ENCODE assay signal across 27 cellular contexts in the genomic region with DNA sequence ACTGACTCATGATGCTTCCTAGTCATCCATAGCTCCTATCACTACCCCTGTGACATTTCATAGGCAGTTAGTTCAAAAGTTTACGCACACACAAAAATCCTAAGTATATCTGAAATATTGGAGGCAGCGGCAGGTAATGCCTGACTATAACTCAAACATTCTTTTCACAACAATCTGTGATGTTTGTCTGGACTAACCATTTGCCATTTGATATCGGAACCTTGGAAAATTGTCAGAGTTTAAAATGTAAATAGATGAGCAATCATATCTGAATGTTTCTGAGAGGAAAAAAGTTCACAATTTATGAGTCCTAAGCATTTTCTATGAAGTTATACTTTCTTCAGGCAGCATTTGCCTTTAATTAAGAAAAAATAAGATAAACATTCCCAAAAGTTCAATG.
"Had no signal": no experiment of that assay in that cellular context is flagged by ENCODE, and none has a peak within 500 bp of the region (broad histone marks: within the 10 kb centered on the region; RNA-seq: fewer than 3 reads in every experiment).

No MANE protein-coding gene starts in this region.

- H3K9me3 ChIP-seq: colonic mucosa, esophagus muscularis mucosa, heart right ventricle, pancreas, right lobe of liver, stomach, thyroid gland, vagina had no signal

- H3K4me1 Mint-ChIP-seq: immature natural killer cell; memory B cell; natural killer cell; stimulated activated effector memory CD8-positive, alpha-beta T cell treated with anti-CD3 and anti-CD28 coated beads, Interleukin-12 subunit alpha, Interleukin-12 subunit beta, amount 100 ng/mL, for 72 hours had no signal

- ATAC-seq: heart right ventricle; left lobe of liver; natural killer cell; pancreas; right lobe of liver; stimulated activated effector memory CD8-positive, alpha-beta T cell treated with anti-CD3 and anti-CD28 coated beads, Interleukin-12 subunit alpha, Interleukin-12 subunit beta, amount 100 ng/mL, for 72 hours had no signal

- H3K27ac ChIP-seq: colonic mucosa, esophagus muscularis mucosa, heart right ventricle, pancreas, right lobe of liver, stomach, thyroid gland, vagina had no signal

- H3K36me3 ChIP-seq: colonic mucosa, esophagus muscularis mucosa, heart right ventricle, pancreas, right lobe of liver, stomach, thyroid gland, vagina had no signal

- H3K4me3 Mint-ChIP-seq: dendritic cell treated with granulocyte-macrophage colony-stimulating factor and Interleukin-4, amounts not matched to agents 40 ng/mL and 50 ng/mL, for 4 days; immature natural killer cell; memory B cell; natural killer cell; stimulated activated effector memory CD8-positive, alpha-beta T cell treated with anti-CD3 and anti-CD28 coated beads, Interleukin-12 subunit alpha, Interleukin-12 subunit beta, amount 100 ng/mL, for 72 hours had no signal

- DNase-seq: colonic mucosa; effector memory CD4-positive, alpha-beta T cell; foreskin melanocyte; glutamatergic neuron; heart right ventricle; hippocampal formation; immature natural killer cell; natural killer cell; occipital lobe; pancreas; right lobe of liver; stimulated activated CD4-positive, alpha-beta T cell treated with anti-CD3 and anti-CD28 coated beads, Interleukin-2, amount 100 ng/mL, for 24 hours; stimulated activated CD4-positive, alpha-beta T cell treated with anti-CD3 and anti-CD28 coated beads, Interleukin-4, amount 100 ng/mL, for 24 hours; stimulated activated naive CD4-positive, alpha-beta T cell treated with Interleukin-2 at 50 U/mL for 16 hours; stomach; thyroid gland; trophoblast cell had no signal

- H3K9me3 Mint-ChIP-seq: dendritic cell treated with granulocyte-macrophage colony-stimulating factor and Interleukin-4, amounts not matched to agents 40 ng/mL and 50 ng/mL, for 4 days; memory B cell had no signal

- H3K4me3 ChIP-seq: colonic mucosa, esophagus muscularis mucosa, heart right ventricle, lung, pancreas, right lobe of liver, stomach, thyroid gland, vagina had no signal

- H3K27me3 Mint-ChIP-seq: dendritic cell treated with granulocyte-macrophage colony-stimulating factor and Interleukin-4, amounts not matched to agents 40 ng/mL and 50 ng/mL, for 4 days; memory B cell; progenitor cell of endocrine pancreas had no signal

- H3K36me3 Mint-ChIP-seq: immature natural killer cell; memory B cell; natural killer cell; stimulated activated effector memory CD8-positive, alpha-beta T cell treated with anti-CD3 and anti-CD28 coated beads, Interleukin-12 subunit alpha, Interleukin-12 subunit beta, amount 100 ng/mL, for 72 hours had no signal

- H3K4me1 ChIP-seq: colonic mucosa, esophagus muscularis mucosa, heart right ventricle, pancreas, right lobe of liver, stomach, thyroid gland, vagina had no signal

- FAIRE-seq: endothelial cell of umbilical vein, keratinocyte, pancreas had no signal

- H3K27me3 ChIP-seq: colonic mucosa, esophagus muscularis mucosa, heart right ventricle, pancreas, right lobe of liver, stomach, thyroid gland, vagina had no signal

- H3K27ac Mint-ChIP-seq: dendritic cell treated with granulocyte-macrophage colony-stimulating factor and Interleukin-4, amounts not matched to agents 40 ng/mL and 50 ng/mL, for 4 days; immature natural killer cell; memory B cell; natural killer cell; progenitor cell of endocrine pancreas; stimulated activated effector memory CD8-positive, alpha-beta T cell treated with anti-CD3 and anti-CD28 coated beads, Interleukin-12 subunit alpha, Interleukin-12 subunit beta, amount 100 ng/mL, for 72 hours had no signal
